In genomic region chr4:106062452-106062875, GRCh38 we compare ENCODE assay signal across 12 cellular contexts.
DNase-seq lines count a peak whose midpoint lies in the region; ATAC-seq and TF ChIP-seq lines count a peak whose summit lies in the region.
"Had no signal": no experiment of that assay in that cellular context is flagged by ENCODE, and none has a peak within 500 bp of the region (broad histone marks: within the 10 kb centered on the region; RNA-seq: fewer than 3 reads in every experiment).

No MANE protein-coding gene starts in this region.

- CTCF ChIA-PET in CD4-positive, alpha-beta T cell (lab: Charles Lee), result no interaction called here

- no peak overlapping the region for H3K4me3 Mint-ChIP-seq in CD4-positive, alpha-beta T cell

- DNase-seq in HCEC 1CT (peak; percentile 43), RPMI7951 (ENCODE audit: low read depth) (peak; percentile 75), fibroblast of gingiva (ENCODE audit: low read depth) (peak; percentile 77), skeletal muscle cell (ENCODE audit: low read depth) (peak; percentile 82), NCI-H1930 (lab: John Stamatoyannopoulos, UW) (no peak), lower leg skin (ENCODE audit: low spot score in 2 of 2) (no peak)
- DNase-seq in CD4-positive, alpha-beta T cell, result no peak
- DNase-seq: body of pancreas; GDM1; heart left ventricle; NCI-H2029 treated with DMSO at 0.1 percent for 48 hours; stimulated activated CD4-positive, alpha-beta T cell treated with anti-CD3 and anti-CD28 coated beads, Interleukin-2, amount 100 ng/mL, for 24 hours had no signal

- H3K27ac Mint-ChIP-seq in CD4-positive, alpha-beta T cell, result no peak overlapping the region

- no peak for TF ChIP-seq CTCF in lower leg skin (IDR thresholded peaks at IDR 0.05)
- no peak for TF ChIP-seq CTCF in CD4-positive, alpha-beta T cell (IDR thresholded peaks at IDR 0.05)

- H3K27me3 ChIP-seq in CD4-positive, alpha-beta T cell (ENCODE audit: control insufficient read depth, insufficient read depth, low read length), result no peaks in the 10 kb centered on the region
- H3K27me3 ChIP-seq: body of pancreas, heart left ventricle had no signal

- H3K27ac ChIP-seq in CD4-positive, alpha-beta T cell (ENCODE audit: low read depth, low read length), result no peak overlapping the region
- H3K27ac ChIP-seq: body of pancreas, heart left ventricle had no signal

- H3K27me3 Mint-ChIP-seq in CD4-positive, alpha-beta T cell, result no peaks in the 10 kb centered on the region

- WGBS in lower leg skin, 2 donors, result 82 to 83% methylated on average over 1 of the region's 1 CpG

- H3K9me3 ChIP-seq in CD4-positive, alpha-beta T cell (ENCODE audit: control insufficient read depth, low read length), result no peaks in the 10 kb centered on the region
- H3K9me3 ChIP-seq: body of pancreas, heart left ventricle had no signal

- H3K9me3 Mint-ChIP-seq in CD4-positive, alpha-beta T cell, result no peaks in the 10 kb centered on the region

- no peak for TF ChIP-seq POLR2A in lower leg skin (IDR thresholded peaks at IDR 0.05)

- POLR2A ChIA-PET in CD4-positive, alpha-beta T cell (lab: Charles Lee), result no interaction called here

- intact Hi-C loops in lower leg skin (cut with DNase I; ENCODE audit: low total_unique reads), result no loop called here
- intact Hi-C loops in CD4-positive, alpha-beta T cell (cut with DNase I, micrococcal nuclease), result no loop called here

- ATAC-seq in CD4-positive, alpha-beta T cell (ENCODE audit: poor library complexity), result no peak
- ATAC-seq: body of pancreas, heart left ventricle had no signal

- H3K4me1 Mint-ChIP-seq in CD4-positive, alpha-beta T cell (ENCODE audit: low read depth), result no peaks in the 10 kb centered on the region

- peaks cover 9% of the 10 kb centered on the region for H3K36me3 Mint-ChIP-seq in CD4-positive, alpha-beta T cell (ENCODE audit: low read depth)

- H3K4me3 ChIP-seq in skeletal muscle cell (ENCODE audit: low read depth, low read length) (no peak overlapping the region), lower leg skin (ENCODE audit: low read depth, poor library complexity, severe bottlenecking) (no peak overlapping the region)
- H3K4me3 ChIP-seq: body of pancreas, heart left ventricle had no signal

Comparison
In these comparisons a context has a peak if more than half of its experiments do, and no peak if none do; other contexts are left out.
1. DNase-seq: peak in HCEC 1CT (single experiment), RPMI7951 (single experiment), fibroblast of gingiva (single experiment) and skeletal muscle cell (single experiment); none in NCI-H1930 (0 of 2), lower leg skin (0 of 2) and CD4-positive, alpha-beta T cell (0 of 10).